In the genomic region with DNA sequence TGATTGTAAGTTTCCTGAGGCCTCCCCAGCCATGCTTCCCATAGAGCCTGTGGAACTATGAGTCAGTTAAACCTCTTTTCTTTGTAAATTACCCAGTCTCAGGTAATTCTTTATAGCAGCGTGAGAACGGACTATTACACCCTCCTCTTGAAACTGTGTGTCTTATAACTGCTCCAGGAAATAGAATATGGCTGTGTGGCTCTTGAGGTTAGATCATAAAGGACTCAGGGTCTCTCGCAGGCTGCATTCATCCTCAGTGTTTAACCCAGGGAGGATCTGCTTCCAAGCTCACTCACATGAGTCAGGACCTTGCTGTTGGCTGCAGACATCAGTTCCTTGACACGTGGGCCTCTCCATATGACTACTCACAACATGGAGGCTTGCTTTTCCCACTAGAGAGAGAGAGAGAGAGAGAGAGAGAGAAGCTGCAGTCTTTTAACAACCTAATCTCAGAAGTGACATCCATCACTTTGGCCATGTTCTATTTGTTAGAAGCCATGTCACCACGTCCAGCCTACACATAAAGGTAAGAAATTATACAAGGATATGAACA, we compare ENCODE assay signal across 14 cellular contexts.
"Had no signal": no experiment of that assay in that cellular context is flagged by ENCODE, and none has a peak within 500 bp of the region (broad histone marks: within the 10 kb centered on the region; RNA-seq: fewer than 3 reads in every experiment).

No MANE protein-coding gene starts in this region.

- H3K79me2 ChIP-seq: parathyroid adenoma had no signal

- H3K4me3 Mint-ChIP-seq: activated CD4-positive, alpha-beta T cell treated with anti-CD3 and anti-CD28 coated beads, Interleukin-2, amount 10 ng/mL, durations not matched to agents 7 days and 5 days; activated T-helper 1 cell treated with anti-CD3 and anti-CD28 coated beads, Interleukin-12 subunit alpha, Interleukin-12 subunit beta, Interleukin-2, Interleukin-4 antibody, amounts not matched to agents 30 ng/mL and 10 ng/mL and 1 ng/mL, durations not matched to agents 14 hours and 24 hours and 36 hours; endodermal cell; T-helper 2 cell treated with Interferon-gamma antibody and Interleukin-4, amounts not matched to agents 5 μg/mL and 100 μg/mL, for 36 hours had no signal

- H3K27ac ChIP-seq: dorsolateral prefrontal cortex, parathyroid adenoma, suprapubic skin, upper lobe of left lung had no signal

- H3K27me3 ChIP-seq: dorsolateral prefrontal cortex, suprapubic skin, upper lobe of left lung had no signal

- DNase-seq: activated CD4-positive, alpha-beta T cell treated with anti-CD3 and anti-CD28 coated beads, Interleukin-2, amount 10 ng/mL, durations not matched to agents 7 days and 5 days; activated CD4-positive, CD25-positive, alpha-beta regulatory T cell; dorsolateral prefrontal cortex; endodermal cell; naive thymus-derived CD4-positive, alpha-beta T cell; stimulated activated CD4-positive, alpha-beta T cell treated with anti-CD3 and anti-CD28 coated beads, Interleukin-12 subunit alpha, Interleukin-12 subunit beta, amount 100 ng/mL, for 4 hours; stimulated activated naive CD4-positive, alpha-beta T cell; upper lobe of left lung had no signal

- FAIRE-seq: keratinocyte had no signal

- H3K9me3 ChIP-seq: suprapubic skin had no signal

- H3K27me3 Mint-ChIP-seq: activated CD4-positive, alpha-beta T cell treated with anti-CD3 and anti-CD28 coated beads, Interleukin-2, amount 10 ng/mL, durations not matched to agents 7 days and 5 days had no signal

- ATAC-seq: left lobe of liver; naive thymus-derived CD4-positive, alpha-beta T cell had no signal

- H3K27ac Mint-ChIP-seq: activated CD4-positive, alpha-beta T cell treated with anti-CD3 and anti-CD28 coated beads, Interleukin-2, amount 10 ng/mL, durations not matched to agents 7 days and 5 days; activated T-helper 1 cell treated with anti-CD3 and anti-CD28 coated beads, Interleukin-12 subunit alpha, Interleukin-12 subunit beta, Interleukin-2, Interleukin-4 antibody, amounts not matched to agents 30 ng/mL and 10 ng/mL and 1 ng/mL, durations not matched to agents 14 hours and 24 hours and 36 hours; endodermal cell; T-helper 2 cell treated with Interferon-gamma antibody and Interleukin-4, amounts not matched to agents 5 μg/mL and 100 μg/mL, for 36 hours had no signal

- H3K36me3 ChIP-seq: suprapubic skin, upper lobe of left lung had no signal

- H3K4me1 ChIP-seq: parathyroid adenoma had no signal

- H3K9me3 Mint-ChIP-seq: activated T-helper 1 cell treated with anti-CD3 and anti-CD28 coated beads, Interleukin-12 subunit alpha, Interleukin-12 subunit beta, Interleukin-2, Interleukin-4 antibody, amounts not matched to agents 30 ng/mL and 10 ng/mL and 1 ng/mL, durations not matched to agents 14 hours and 24 hours and 36 hours had no signal

- H3K9ac ChIP-seq: parathyroid adenoma had no signal

- H3K4me3 ChIP-seq: dorsolateral prefrontal cortex, suprapubic skin, upper lobe of left lung had no signal

- H2AFZ ChIP-seq: parathyroid adenoma had no signal
